ENCODE assay signal across 8 cellular contexts in genomic region chr12:57087689-57088441, GRCh38. TPM values are rescaled to one million over a fixed set of nuclear protein-coding genes. Genes with fewer than 3 reads are reported as not detected.
A peak's percentile ranks its signal among the peaks of the same experiment; 100 is the strongest.
DNase-seq lines count a peak whose midpoint lies in the region; ATAC-seq and TF ChIP-seq lines count a peak whose summit lies in the region.

No MANE protein-coding gene starts in this region.

- intact Hi-C loops in dorsolateral prefrontal cortex (cut with DNase I): no loop called here

- TF ChIP-seq CTCF in dorsolateral prefrontal cortex (IDR thresholded peaks at IDR 0.05 in 54 of 56, conservative IDR thresholded peaks at IDR 0.05 in 2 of 56; ENCODE audit: low read depth in 1 of 56, partially characterized antibody in 56 of 56): peak in 1 of 56 donors; percentile 11

- DNase-seq in A172 (ENCODE audit: low spot score): peak; percentile 86
- DNase-seq in NCI-H345 (lab: John Stamatoyannopoulos, UW): peak; percentile 32
- peak; percentile 81 to 86 for DNase-seq in activated CD4-positive, alpha-beta T cell treated with anti-CD3 and anti-CD28 coated beads, Interleukin-2, amount 50 U/mL, for 4 hours
- peak in 3 of 10 donors; percentile 21 to 54 (median 35) for DNase-seq in dorsolateral prefrontal cortex
- DNase-seq in lung microvascular endothelial cell (ENCODE audit: low read depth in 2 of 2): peak; percentile 71 to 87
- peak; percentile 67 for DNase-seq in stimulated activated CD8-positive, alpha-beta memory T cell treated with anti-CD3 and anti-CD28 coated beads, Interleukin-12 subunit alpha, Interleukin-12 subunit beta, amount 100 ng/mL, for 24 hours (ENCODE audit: extremely low read depth)

- peak overlapping the region; percentile 76 to 99 (median 97) for H3K27ac ChIP-seq in dorsolateral prefrontal cortex

- no peaks in the 10 kb centered on the region for H3K27me3 ChIP-seq in dorsolateral prefrontal cortex

- TF ChIP-seq POLR2A in GM18505 (IDR thresholded peaks at IDR 0.05; ENCODE audit: borderline replicate concordance, extremely low read depth, insufficient read depth, insufficient read length): peak; percentile 39

- H3K4me3 ChIP-seq in dorsolateral prefrontal cortex: peak overlapping the region; percentile 48 to 90 (median 79)

- ATAC-seq in GM18505 (IDR thresholded peaks at IDR 0.05; ENCODE audit: unreplicated experiment): peak; percentile 24
- ATAC-seq in HG02973 (IDR thresholded peaks at IDR 0.05; ENCODE audit: unreplicated experiment): peak; percentile 25

RNA-seq across cellular contexts. Expression of gene NAB2, which starts 1.0 kb away (rescaled TPM):
- 18.9 and 22.4 TPM in 2 replicates for total RNA-seq in A172 (2014; rRNA removed; shearing (Covaris generic))
- total RNA-seq in dorsolateral prefrontal cortex (10 to 100 TPM; 15.3 to 64.0 (median 32.6) TPM), lung microvascular endothelial cell (4.4 and 9.3 TPM in 2 replicates)

RNA-seq across cellular contexts. Expression of gene NEMP1, which starts 9.3 kb away (rescaled TPM):
- 26.3 and 28.0 TPM in 2 replicates for total RNA-seq in A172 (2014; rRNA removed; shearing (Covaris generic))
- total RNA-seq in dorsolateral prefrontal cortex: 10 to 100 TPM in 52 of 120 experiments, 1 to 10 TPM in 68; 5.4 to 18.4 (median 9.6) TPM
- total RNA-seq in lung microvascular endothelial cell: 2.8 and 3.6 TPM in 2 replicates

RNA-seq across cellular contexts. Expression of gene STAT6, which starts 23.3 kb away (rescaled TPM):
- 15.2 and 18.4 TPM in 2 replicates for total RNA-seq in A172 (2014; rRNA removed; shearing (Covaris generic))
- 10 to 100 TPM; 30.1 to 85.6 (median 49.8) TPM for total RNA-seq in dorsolateral prefrontal cortex
- 6.7 and 10.5 TPM in 2 replicates for total RNA-seq in lung microvascular endothelial cell

RNA-seq across cellular contexts. Expression of gene MYO1A, which starts 37.9 kb away (rescaled TPM):
- not detected in 2 replicates for total RNA-seq in A172 (2014; rRNA removed; shearing (Covaris generic))
- total RNA-seq in dorsolateral prefrontal cortex: 1 to 10 TPM in 42 of 120 experiments, under 1 TPM in 65, not detected in 13; 0.13 to 3.6 (median 0.84) TPM
- total RNA-seq in lung microvascular endothelial cell: not detected in 2 replicates

RNA-seq across cellular contexts. Expression of gene LRP1, which starts 40.4 kb away (rescaled TPM):
- total RNA-seq in A172 (2014; rRNA removed; shearing (Covaris generic)): 34.1 and 35.5 TPM in 2 replicates
- total RNA-seq in dorsolateral prefrontal cortex: 100 to 1,000 TPM; 152 to 428 (median 234) TPM
- total RNA-seq in lung microvascular endothelial cell: 0.60 and 1.3 TPM in 2 replicates
